Comparison of ENCODE assay signal across 13 cellular contexts in genomic region chr3:124202754-124203153, GRCh38.
DNase-seq lines count a peak whose midpoint lies in the region; ATAC-seq and TF ChIP-seq lines count a peak whose summit lies in the region.
"Had no signal": no experiment of that assay in that cellular context is flagged by ENCODE, and none has a peak within 500 bp of the region (broad histone marks: within the 10 kb centered on the region; RNA-seq: fewer than 3 reads in every experiment).

No MANE protein-coding gene starts in this region.

- H3F3A ChIP-seq in SK-N-SH (replicated peaks; ENCODE audit: insufficient read depth): no peaks in the 10 kb centered on the region
- H3F3A ChIP-seq in MM.1S (ENCODE audit: insufficient read depth, low read length): no peaks in the 10 kb centered on the region

- H3K4me2 ChIP-seq in SK-N-SH (no peak overlapping the region), MM.1S (ENCODE audit: low read depth, low read length) (no peak overlapping the region)
- H3K4me2 ChIP-seq: GM23338 had no signal

- H3K27ac ChIP-seq in SK-N-SH (ENCODE audit: low read depth in 2 of 2, low read length in 1 of 2): peak overlapping the region in 1 of 2 experiments; percentile 78; a peak in 2 of 4 replicates
- peak overlapping the region in 1 of 10 donors; percentile 23 for H3K27ac ChIP-seq in heart right ventricle
- H3K27ac ChIP-seq in MM.1S (ENCODE audit: low read length): no peak overlapping the region
- H3K27ac ChIP-seq: neutrophil had no signal

- H3K9ac ChIP-seq in SK-N-SH (no peak overlapping the region), MM.1S (ENCODE audit: low read length) (no peak overlapping the region)

- H3K4me1 ChIP-seq in SK-N-SH (ENCODE audit: control insufficient read depth in 1 of 2, insufficient read depth in 2 of 2, low read depth in 1 of 2, low read length in 1 of 2) (peaks cover 0 to 54% of the 10 kb centered on the region in 2 experiments; a peak in 2 of 4 replicates), heart right ventricle (peaks cover 0 to 36% (median 29%) of the 10 kb centered on the region in 9 donors), MM.1S (ENCODE audit: low read length) (0 out of 2 replicates have a peak, but pooled peaks cover 5% of the 10 kb centered on the region)

- 60% methylated on average over 4 of the region's 4 CpGs for WGBS in SK-N-SH (ENCODE audit: low lambda C conversion rate)
- WGBS in heart right ventricle, 2 donors: 15% methylated on average over 4 of the region's 4 CpGs

- H4K20me1 ChIP-seq in SK-N-SH (ENCODE audit: insufficient read depth): no peaks in the 10 kb centered on the region
- H4K20me1 ChIP-seq in MM.1S (ENCODE audit: insufficient read depth, low read length): no peaks in the 10 kb centered on the region

- intact Hi-C loops in heart right ventricle (cut with DNase I): no loop called here

- ATAC-seq in heart right ventricle: peak; percentile 77 to 93 (median 88)
- no peak for ATAC-seq in HG02840 (IDR thresholded peaks at IDR 0.05; ENCODE audit: low FRiP score, unreplicated experiment)
- no peak for ATAC-seq in GM21515 (IDR thresholded peaks at IDR 0.05; ENCODE audit: unreplicated experiment)
- ATAC-seq: Panc1 had no signal

- peak in 1 of 2 experiments; percentile 42; a peak in 1 of 4 replicates for TF ChIP-seq EP300 in SK-N-SH (IDR thresholded peaks at IDR 0.05; ENCODE audit: borderline replicate concordance in 1 of 2, low read depth in 1 of 2, low read length in 1 of 2)

- TF ChIP-seq CTCF in SK-N-SH (IDR thresholded peaks at IDR 0.05) (no peak), heart right ventricle (IDR thresholded peaks at IDR 0.05) (no peak), MM.1S (IDR thresholded peaks at IDR 0.05; ENCODE audit: low read length) (no peak)

- H3K9me2 ChIP-seq in SK-N-SH (no peaks in the 10 kb centered on the region), MM.1S (replicated peaks; ENCODE audit: insufficient read depth, low read length) (no peaks in the 10 kb centered on the region)

- H3K36me3 ChIP-seq in SK-N-SH (replicated peaks in 1 of 2; ENCODE audit: control insufficient read depth in 1 of 2, insufficient read depth in 2 of 2, low read length in 1 of 2): no peaks in the 10 kb centered on the region
- H3K36me3 ChIP-seq in heart right ventricle: no peaks in the 10 kb centered on the region
- H3K36me3 ChIP-seq in MM.1S (replicated peaks; ENCODE audit: insufficient read depth, low read length): no peaks in the 10 kb centered on the region
- H3K36me3 ChIP-seq: neutrophil had no signal

- peak in 9 of 14 donors; percentile 7 to 65 (median 26) for DNase-seq in C1 segment of cervical spinal cord (lab: John Stamatoyannopoulos, UW)
- peak; percentile 41 for DNase-seq in SK-N-SH
- peak; percentile 64 to 75 for DNase-seq in heart right ventricle
- peak; percentile 47 for DNase-seq in pons (ENCODE audit: low spot score)
- no peak for DNase-seq in MM.1S
- no peak for DNase-seq in stimulated activated CD4-positive, alpha-beta T cell treated with anti-CD3 and anti-CD28 coated beads, Interleukin-12 subunit alpha, Interleukin-12 subunit beta, amount 100 ng/mL, for 4 hours
- DNase-seq: activated T-cell treated with anti-CD3 and anti-CD28 coated beads for 4 hours, NCI-H1930 had no signal

- CTCF ChIA-PET in SK-N-SH (lab: Yijun Ruan, JAX): interaction anchor here (0.8 to 2.1 kb wide), 6 partner anchors 12 to 265 kb away, joined by 3 to 7 read pairs (median 4); no protein-coding TSS in a partner anchor

- POLR2A ChIA-PET in SK-N-SH (lab: Yijun Ruan, JAX): interaction anchor here (1.1 to 1.7 kb wide), 2 partner anchors 28 to 170 kb away, joined by 5 read pairs; partner anchors contain the start of gene KALRN

- H2AFZ ChIP-seq in SK-N-SH (ENCODE audit: low read depth) (no peak overlapping the region), MM.1S (ENCODE audit: low read length) (no peak overlapping the region)
- H2AFZ ChIP-seq: GM23338 had no signal

- H3K9me3 ChIP-seq in SK-N-SH: no peaks in the 10 kb centered on the region
- no peaks in the 10 kb centered on the region for H3K9me3 ChIP-seq in heart right ventricle
- H3K9me3 ChIP-seq in MM.1S (replicated peaks; ENCODE audit: insufficient read depth, low read length): no peaks in the 10 kb centered on the region
- H3K9me3 ChIP-seq: neutrophil had no signal

- no peaks in the 10 kb centered on the region for H3K27me3 ChIP-seq in SK-N-SH (ENCODE audit: insufficient read depth)
- H3K27me3 ChIP-seq in heart right ventricle: no peaks in the 10 kb centered on the region
- no peaks in the 10 kb centered on the region for H3K27me3 ChIP-seq in MM.1S (replicated peaks; ENCODE audit: insufficient read depth, low read length)

- peak; percentile 20; the same call in 1 of the 2 replicates for TF ChIP-seq RAD21 in SK-N-SH (IDR thresholded peaks at IDR 0.05; ENCODE audit: low read length)

- H3K4me3 ChIP-seq in SK-N-SH (ENCODE audit: low read depth in 2 of 2, low read length in 1 of 2) (no peak overlapping the region), heart right ventricle (no peak overlapping the region), MM.1S (ENCODE audit: low read length) (no peak overlapping the region)
- H3K4me3 ChIP-seq: GM23338 had no signal

- no peaks in the 10 kb centered on the region for H3K79me2 ChIP-seq in SK-N-SH (ENCODE audit: insufficient read depth)
- H3K79me2 ChIP-seq in MM.1S (ENCODE audit: low read length): no peaks in the 10 kb centered on the region

TF ChIP-seq in SK-N-SH, 30 proteins besides CTCF, POLR2A, EP300 and RAD21:
- TF ChIP-seq SMC3 (IDR thresholded peaks at IDR 0.05; ENCODE audit: low read depth, low read length) (no peak), NRF1 (IDR thresholded peaks at IDR 0.05; ENCODE audit: low read depth, low read length) (no peak), USF2 (IDR thresholded peaks at IDR 0.05; ENCODE audit: borderline replicate concordance, low read depth, low read length) (no peak), FOXJ3 (CRISPR knock-in tag; IDR thresholded peaks at IDR 0.05) (no peak), GATA2 (CRISPR knock-in tag; IDR thresholded peaks at IDR 0.05) (no peak), SIN3A (IDR thresholded peaks at IDR 0.05; ENCODE audit: borderline replicate concordance, low read depth, low read length) (no peak), NFIC (IDR thresholded peaks at IDR 0.05; ENCODE audit: borderline replicate concordance) (no peak), TAF1 (IDR thresholded peaks at IDR 0.05; ENCODE audit: borderline replicate concordance, low read depth, low read length) (no peak), TCF12 (IDR thresholded peaks at IDR 0.05) (no peak), IRF3 (IDR thresholded peaks at IDR 0.05; ENCODE audit: low read depth, low read length) (no peak), TEAD4 (IDR thresholded peaks at IDR 0.05; ENCODE audit: borderline replicate concordance, insufficient read depth) (no peak), ZBTB33 (IDR thresholded peaks at IDR 0.05; ENCODE audit: borderline replicate concordance, low read depth) (no peak), FOXM1 (IDR thresholded peaks at IDR 0.05; ENCODE audit: low read depth) (no peak), GABPA (IDR thresholded peaks at IDR 0.05; ENCODE audit: low read depth) (no peak), FOSL2 (IDR thresholded peaks at IDR 0.05; ENCODE audit: borderline replicate concordance, low read depth) (no peak), USF1 (IDR thresholded peaks at IDR 0.05; ENCODE audit: borderline replicate concordance, low read depth) (no peak)

Comparison
In these comparisons a context has a peak if more than half of its experiments do, and no peak if none do; other contexts are left out.
1. DNase-seq: peak in C1 segment of cervical spinal cord (9 of 14), SK-N-SH (single experiment), heart right ventricle (2 of 2) and pons (single experiment); none in MM.1S (single experiment) and stimulated activated CD4-positive, alpha-beta T cell treated with anti-CD3 and anti-CD28 coated beads, Interleukin-12 subunit alpha, Interleukin-12 subunit beta, amount 100 ng/mL, for 4 hours (single experiment).
2. ATAC-seq: peak in heart right ventricle (8 of 8); none in HG02840 (single experiment) and GM21515 (single experiment).